In genomic region chr11:84691830-84692229, GRCh38 we compare ENCODE assay signal across 24 cellular contexts.
DNase-seq lines count a peak whose midpoint lies in the region; ATAC-seq, FAIRE-seq and TF ChIP-seq lines count a peak whose summit lies in the region.
"Had no signal": no experiment of that assay in that cellular context is flagged by ENCODE, and none has a peak within 500 bp of the region (broad histone marks: within the 10 kb centered on the region; RNA-seq: fewer than 3 reads in every experiment).

No MANE protein-coding gene starts in this region.

- H3K36me3 ChIP-seq in cardiac muscle cell: no peaks in the 10 kb centered on the region
- H3K36me3 ChIP-seq in mesodermal cell (ENCODE audit: control insufficient read depth, insufficient read depth, low read length): no peaks in the 10 kb centered on the region
- H3K36me3 ChIP-seq in Peyer's patch: no peaks in the 10 kb centered on the region
- H3K36me3 ChIP-seq: heart left ventricle had no signal

- POLR2A ChIA-PET in CD4-positive, alpha-beta T cell (lab: Charles Lee): no interaction called here

- H3K9me3 ChIP-seq in cardiac muscle cell (ENCODE audit: low read depth) (no peaks in the 10 kb centered on the region), mesodermal cell (ENCODE audit: control insufficient read depth, low read length) (no peaks in the 10 kb centered on the region), Peyer's patch (no peaks in the 10 kb centered on the region)
- H3K9me3 ChIP-seq in CD4-positive, alpha-beta T cell (ENCODE audit: control insufficient read depth, low read length): peaks cover 4% of the 10 kb centered on the region
- H3K9me3 ChIP-seq: Caco-2, heart left ventricle had no signal

- no peaks in the 10 kb centered on the region for H3K27me3 ChIP-seq in cardiac muscle cell
- no peaks in the 10 kb centered on the region for H3K27me3 ChIP-seq in CD4-positive, alpha-beta T cell (ENCODE audit: control insufficient read depth, insufficient read depth, low read length)
- no peaks in the 10 kb centered on the region for H3K27me3 ChIP-seq in Peyer's patch
- H3K27me3 ChIP-seq: heart left ventricle had no signal

- no peaks in the 10 kb centered on the region for H3K36me3 Mint-ChIP-seq in endothelial cell (ENCODE audit: low read depth, unreplicated experiment)
- H3K36me3 Mint-ChIP-seq in CD4-positive, alpha-beta T cell (ENCODE audit: low read depth): no peaks in the 10 kb centered on the region
- H3K36me3 Mint-ChIP-seq: activated naive CD4-positive, alpha-beta T cell treated with anti-CD3 and anti-CD28 coated beads, Interleukin-2, amount 50 U/mL, for 72 hours had no signal

- no peaks in the 10 kb centered on the region for H3K27me3 Mint-ChIP-seq in endothelial cell (ENCODE audit: unreplicated experiment)
- no peaks in the 10 kb centered on the region for H3K27me3 Mint-ChIP-seq in CD4-positive, alpha-beta T cell
- H3K27me3 Mint-ChIP-seq: B cell had no signal

- ATAC-seq in HG02970 (IDR thresholded peaks at IDR 0.05; ENCODE audit: low FRiP score, unreplicated experiment): no peak
- ATAC-seq in CD4-positive, alpha-beta T cell (ENCODE audit: poor library complexity): no peak
- ATAC-seq: activated naive CD4-positive, alpha-beta T cell treated with anti-CD3 and anti-CD28 coated beads, Interleukin-2, amount 50 U/mL, for 72 hours; activated T-cell treated with anti-CD3 and anti-CD28 coated beads, Interleukin-2, amount 50 U/mL, for 72 hours; heart left ventricle had no signal

- DNase-seq in cardiac muscle cell (ENCODE audit: low read depth in 1 of 2, low spot score in 1 of 2) (peak in 1 of 2 donors; percentile 46), cardiac septum (ENCODE audit: low spot score) (no peak), endothelial cell (ENCODE audit: low spot score) (no peak), urothelium cell line (ENCODE audit: low spot score) (peak; percentile 7), Peyer's patch (no peak)
- no peak for DNase-seq in CD4-positive, alpha-beta T cell
- DNase-seq: activated T-cell treated with anti-CD3 and anti-CD28 coated beads, Interleukin-2, amount 50 U/mL, for 72 hours; Caco-2; heart left ventricle; HFFc6; NCI-H1105 treated with DMSO at 0.1 percent for 48 hours; NCI-H2081 treated with DMSO at 0.1 percent for 48 hours; NCI-H510A; NK-92 treated with Interleukin-12 subunit alpha and Interleukin-12 subunit beta, amount 100 ng/mL, for 24 hours; RPMI8226; stimulated activated CD4-positive, alpha-beta T cell treated with anti-CD3 and anti-CD28 coated beads, Interleukin-12 subunit alpha, Interleukin-12 subunit beta, amount 100 ng/mL, for 4 hours; stimulated activated CD8-positive, alpha-beta memory T cell treated with anti-CD3 and anti-CD28 coated beads, Interleukin-4, amount 100 ng/mL, for 48 hours had no signal

- H3K4me1 Mint-ChIP-seq in endothelial cell (ENCODE audit: unreplicated experiment): peaks cover 16% of the 10 kb centered on the region
- H3K4me1 Mint-ChIP-seq in CD4-positive, alpha-beta T cell (ENCODE audit: low read depth): no peaks in the 10 kb centered on the region
- H3K4me1 Mint-ChIP-seq: B cell had no signal

- TF ChIP-seq POLR2A in Peyer's patch (IDR thresholded peaks at IDR 0.05): no peak

- H3K4me3 ChIP-seq in cardiac muscle cell (no peak overlapping the region), mesodermal cell (ENCODE audit: extremely low read depth, insufficient read depth, low read length, poor library complexity, severe bottlenecking) (no peak overlapping the region), Peyer's patch (no peak overlapping the region)
- H3K4me3 ChIP-seq: heart left ventricle had no signal

- CTCF ChIA-PET in CD4-positive, alpha-beta T cell (lab: Charles Lee): no interaction called here

- H3K4me1 ChIP-seq in cardiac muscle cell (ENCODE audit: low read depth): peaks cover 6% of the 10 kb centered on the region
- peaks cover 6% of the 10 kb centered on the region for H3K4me1 ChIP-seq in mesodermal cell (ENCODE audit: control insufficient read depth, insufficient read depth, low read length, poor library complexity, severe bottlenecking)
- H3K4me1 ChIP-seq in Peyer's patch: no peaks in the 10 kb centered on the region
- H3K4me1 ChIP-seq: heart left ventricle had no signal

- intact Hi-C loops in cardiac septum (cut with DNase I): no loop called here
- intact Hi-C loops in CD4-positive, alpha-beta T cell (cut with DNase I, micrococcal nuclease): no loop called here

- peak overlapping the region; percentile 6 for H3K27ac Mint-ChIP-seq in endothelial cell (ENCODE audit: unreplicated experiment)
- no peak overlapping the region for H3K27ac Mint-ChIP-seq in CD4-positive, alpha-beta T cell
- H3K27ac Mint-ChIP-seq: activated naive CD4-positive, alpha-beta T cell treated with anti-CD3 and anti-CD28 coated beads, Interleukin-2, amount 50 U/mL, for 72 hours; activated T-cell treated with anti-CD3 and anti-CD28 coated beads, Interleukin-2, amount 50 U/mL, for 72 hours; B cell; HFFc6 had no signal

- H3K27ac ChIP-seq in cardiac muscle cell: peak overlapping the region; percentile 68
- peak overlapping the region; percentile 92 for H3K27ac ChIP-seq in mesodermal cell (ENCODE audit: low read depth, low read length, severe bottlenecking)
- no peak overlapping the region for H3K27ac ChIP-seq in CD4-positive, alpha-beta T cell (ENCODE audit: low read depth, low read length)
- no peak overlapping the region for H3K27ac ChIP-seq in Peyer's patch
- H3K27ac ChIP-seq: 22Rv1, heart left ventricle had no signal

- FAIRE-seq in urothelium cell line (lab: Jason Lieb, UNC): no peak
- FAIRE-seq: colon, keratinocyte had no signal

- TF ChIP-seq CTCF in cardiac muscle cell (IDR thresholded peaks at IDR 0.05; ENCODE audit: low read depth, low read length): no peak
- TF ChIP-seq CTCF in endothelial cell (IDR thresholded peaks at IDR 0.05; ENCODE audit: unreplicated experiment): no peak
- no peak for TF ChIP-seq CTCF in CD4-positive, alpha-beta T cell (IDR thresholded peaks at IDR 0.05)
- TF ChIP-seq CTCF in Peyer's patch (IDR thresholded peaks at IDR 0.05): no peak

- H3K9me3 Mint-ChIP-seq in endothelial cell (ENCODE audit: unreplicated experiment): no peaks in the 10 kb centered on the region
- peaks cover 4% of the 10 kb centered on the region for H3K9me3 Mint-ChIP-seq in CD4-positive, alpha-beta T cell

- WGBS in mesodermal cell (ENCODE audit: insufficient coverage in 2 of 2), 2 experiments: 90% methylated on average over 4 of the region's 4 CpGs; no CpG with 5 or more reads in 1 of the 2 experiments

- H3K4me3 Mint-ChIP-seq in endothelial cell (ENCODE audit: unreplicated experiment): no peak overlapping the region
- no peak overlapping the region for H3K4me3 Mint-ChIP-seq in CD4-positive, alpha-beta T cell
- H3K4me3 Mint-ChIP-seq: activated T-cell treated with anti-CD3 and anti-CD28 coated beads, Interleukin-2, amount 50 U/mL, for 72 hours; B cell; HFFc6 had no signal

Comparison
In these comparisons a context has a peak if more than half of its experiments do, and no peak if none do; other contexts are left out.
1. H3K27ac ChIP-seq: peak in cardiac muscle cell (single experiment) and mesodermal cell (single experiment); none in CD4-positive, alpha-beta T cell (single experiment) and Peyer's patch (0 of 4).